24 cellular contexts compared by ENCODE assay signal in the genomic region with DNA sequence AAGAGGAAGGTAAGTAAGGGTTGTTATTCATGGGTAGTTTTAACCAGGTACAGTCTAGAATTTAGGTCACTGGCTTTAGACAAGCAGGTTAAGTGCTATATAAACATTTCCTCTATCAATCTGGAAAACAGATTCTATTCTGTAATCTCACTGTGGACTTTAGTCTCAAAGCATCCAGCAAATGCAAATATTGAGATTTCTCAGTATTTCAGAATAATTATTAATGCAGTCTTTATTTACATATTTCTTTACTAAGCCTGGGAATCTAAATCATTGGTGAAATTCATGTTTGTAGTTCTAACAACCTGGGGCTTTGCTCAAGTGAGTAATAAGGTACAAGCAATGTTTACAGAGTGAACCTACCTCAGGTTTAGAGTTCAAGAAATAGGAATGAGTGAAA.
A peak's percentile ranks its signal among the peaks of the same experiment; 100 is the strongest.
DNase-seq lines count a peak whose midpoint lies in the region; ATAC-seq, FAIRE-seq and TF ChIP-seq lines count a peak whose summit lies in the region.
"Had no signal": no experiment of that assay in that cellular context is flagged by ENCODE, and none has a peak within 500 bp of the region (broad histone marks: within the 10 kb centered on the region; RNA-seq: fewer than 3 reads in every experiment).

No MANE protein-coding gene starts in this region.

- H3K9me3 ChIP-seq in PC-3 (ENCODE audit: low read length) = no peaks in the 10 kb centered on the region
- no peaks in the 10 kb centered on the region for H3K9me3 ChIP-seq in HepG2 (ENCODE audit: low read length)
- H3K9me3 ChIP-seq: BE2C had no signal

- POLR2A ChIA-PET in PC-3 (lab: Charles Lee; ENCODE audit: unreplicated experiment) (no interaction called here), HepG2 (lab: Yijun Ruan, JAX) (no interaction called here)

- no peak for FAIRE-seq in HepG2 (lab: Jason Lieb, UNC)

- peaks cover 5% of the 10 kb centered on the region for H3F3A ChIP-seq in PC-3 (ENCODE audit: low read length, unreplicated experiment)

- H3K79me2 ChIP-seq in PC-3 (ENCODE audit: low read length) = no peaks in the 10 kb centered on the region
- no peaks in the 10 kb centered on the region for H3K79me2 ChIP-seq in HepG2 (ENCODE audit: insufficient read depth, low read length)

- H3K4me2 ChIP-seq in PC-3 (ENCODE audit: low read length) (peak overlapping the region; percentile 69), HepG2 (ENCODE audit: low read depth, low read length) (no peak overlapping the region)

- DNase-seq in DMS53 (lab: John Stamatoyannopoulos, UW) (peak; percentile 69), PC-3 (peak; percentile 62), HepG2 (ENCODE audit: low spot score) (peak; percentile 67), NCI-H2029 treated with DMSO at 0.1 percent for 48 hours (lab: John Stamatoyannopoulos, UW) (no peak), AML-193 (lab: John Stamatoyannopoulos, UW) (no peak)
- DNase-seq: BE2C, DMS 273 treated with DMSO at 0.1 percent for 48 hours, EL, GF-D8, KBM-7, MM.1S, NCI-H1048, NCI-H1417 treated with DMSO at 0.1 percent for 48 hours, NCI-H187, NCI-H226, NCI-H510A treated with DMSO at 0.1 percent for 48 hours, SHP77 treated with DMSO at 0.1 percent for 48 hours, SW 1271, T-helper 17 cell had no signal

- TF ChIP-seq RAD21 in HepG2 (CRISPR knock-in tag; IDR thresholded peaks at IDR 0.05) = no peak

- intact Hi-C loops in PC-3 (cut with micrococcal nuclease) (loop anchor here (5.0 kb wide), 1 partner anchor 56 kb away; no protein-coding TSS in a partner anchor), HepG2 (cut with micrococcal nuclease; ENCODE audit: unreplicated experiment) (loop anchor here (5.0 to 10.0 kb wide), 2 partner anchors 61 to 831 kb away; a partner anchor contains a TSS)

- H2AFZ ChIP-seq in PC-3 (ENCODE audit: low read length) (no peak overlapping the region), HepG2 (ENCODE audit: low read length) (no peak overlapping the region)

- CTCF ChIA-PET in PC-3 (lab: Charles Lee) (no interaction called here), HepG2 (lab: Yijun Ruan, JAX; ENCODE audit: low intra/inter-chr PET ratio, low total read pairs) (no interaction called here)

- no peaks in the 10 kb centered on the region for H3K9me2 ChIP-seq in PC-3 (replicated peaks; ENCODE audit: low read length)

- H3K4me3 ChIP-seq in PC-3 (ENCODE audit: low read length) (peak overlapping the region; percentile 13; the same call in 1 of the 2 replicates), HepG2 (replicated peaks in 1 of 3; ENCODE audit: insufficient read depth in 1 of 3, low read depth in 2 of 3, low read length in 3 of 3) (no peak overlapping the region)
- H3K4me3 ChIP-seq: SK-N-MC had no signal

- TF ChIP-seq POLR2A in HepG2 (IDR thresholded peaks at IDR 0.05; ENCODE audit: insufficient read depth in 1 of 2, low read depth in 2 of 2, low read length in 2 of 2) = no peak

- no peaks in the 10 kb centered on the region for H4K20me1 ChIP-seq in PC-3 (ENCODE audit: low read length)
- no peaks in the 10 kb centered on the region for H4K20me1 ChIP-seq in HepG2 (ENCODE audit: insufficient read depth, low read length)

- H3K4me1 ChIP-seq in PC-3 (ENCODE audit: insufficient read depth, low read length) (peaks cover 26% of the 10 kb centered on the region), HepG2 (ENCODE audit: insufficient read depth, low read length) (peaks cover 20% of the 10 kb centered on the region)
- H3K4me1 ChIP-seq: BE2C had no signal

- TF ChIP-seq CTCF in 22Rv1 (IDR thresholded peaks at IDR 0.05) (no peak), PC-3 (conservative IDR thresholded peaks at IDR 0.05; ENCODE audit: low read depth, low read length) (no peak), HepG2 (CRISPR knock-in tag; IDR thresholded peaks at IDR 0.05) (no peak)

- in situ Hi-C loops in HepG2 (cut with HindIII; ENCODE audit: extremely low pct_ligation_motif_present, low pct_unique_long_range_greater_than_20kb) = no loop called here

- ATAC-seq in PC-3 = peak; percentile 70
- peak; percentile 71 for ATAC-seq in HepG2
- no peak for ATAC-seq in GM18517 (IDR thresholded peaks at IDR 0.05; ENCODE audit: unreplicated experiment)
- ATAC-seq in HG03521 (IDR thresholded peaks at IDR 0.05; ENCODE audit: unreplicated experiment) = no peak
- ATAC-seq: T-helper 17 cell had no signal

- H3K27ac ChIP-seq in 22Rv1 (peak overlapping the region; percentile 39), PC-3 (ENCODE audit: low read length) (peak overlapping the region; percentile 92), HepG2 (ENCODE audit: extremely low read length, insufficient read depth, low read length) (peak overlapping the region; percentile 39)
- H3K27ac ChIP-seq: RWPE1, SK-N-MC had no signal

- BruUV-seq in PC-3 (replicated peaks; lab: Mats Ljungman, UMichigan) (no TSS peak), HepG2 (replicated peaks; lab: Mats Ljungman, UMichigan) (no TSS peak)

- no peaks in the 10 kb centered on the region for H3K36me3 ChIP-seq in PC-3 (ENCODE audit: low read depth, low read length)
- H3K36me3 ChIP-seq in HepG2 (replicated peaks in 1 of 2; ENCODE audit: control insufficient read depth in 1 of 2, insufficient read depth in 2 of 2, low read length in 2 of 2) = no peaks in the 10 kb centered on the region
- H3K36me3 ChIP-seq: BE2C had no signal

- TF ChIP-seq EP300 in HepG2 (IDR thresholded peaks at IDR 0.05; ENCODE audit: low read depth in 2 of 2, low read length in 2 of 2) (no peak), HepG2 (CRISPR knock-in tag; IDR thresholded peaks at IDR 0.05; ENCODE audit: borderline replicate concordance) (no peak)

- peak overlapping the region; percentile 63 for H3K9ac ChIP-seq in PC-3 (ENCODE audit: low read length)
- H3K9ac ChIP-seq in HepG2 (ENCODE audit: insufficient read depth, low read depth, low read length) = no peak overlapping the region

- H3K27me3 ChIP-seq in PC-3 (ENCODE audit: low read length) (no peaks in the 10 kb centered on the region), HepG2 (ENCODE audit: control insufficient read depth in 1 of 2, insufficient read depth in 2 of 2, low read length in 2 of 2) (no peaks in the 10 kb centered on the region)
- H3K27me3 ChIP-seq: BE2C had no signal

TF ChIP-seq in HepG2, 621 proteins besides CTCF, POLR2A, EP300 and RAD21 (continues in another document):
- TF ChIP-seq, protein P1, sequence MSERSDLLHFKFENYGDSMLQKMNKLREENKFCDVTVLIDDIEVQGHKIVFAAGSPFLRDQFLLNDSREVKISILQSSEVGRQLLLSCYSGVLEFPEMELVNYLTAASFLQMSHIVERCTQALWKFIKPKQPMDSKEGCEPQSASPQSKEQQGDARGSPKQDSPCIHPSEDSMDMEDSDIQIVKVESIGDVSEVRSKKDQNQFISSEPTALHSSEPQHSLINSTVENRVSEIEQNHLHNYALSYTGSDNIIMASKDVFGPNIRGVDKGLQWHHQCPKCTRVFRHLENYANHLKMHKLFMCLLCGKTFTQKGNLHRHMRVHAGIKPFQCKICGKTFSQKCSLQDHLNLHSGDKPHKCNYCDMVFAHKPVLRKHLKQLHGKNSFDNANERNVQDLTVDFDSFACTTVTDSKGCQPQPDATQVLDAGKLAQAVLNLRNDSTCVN (CRISPR knock-in tag; IDR thresholded peaks at IDR 0.05; ENCODE audit: borderline replicate concordance) = no peak
- no peak for TF ChIP-seq EHMT2 (IDR thresholded peaks at IDR 0.05; ENCODE audit: borderline replicate concordance, low read depth, low read length)
- TF ChIP-seq, protein P2, sequence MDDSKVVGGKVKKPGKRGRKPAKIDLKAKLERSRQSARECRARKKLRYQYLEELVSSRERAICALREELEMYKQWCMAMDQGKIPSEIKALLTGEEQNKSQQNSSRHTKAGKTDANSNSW (CRISPR knock-in tag; IDR thresholded peaks at IDR 0.05; ENCODE audit: borderline replicate concordance) = no peak
- no peak for TF ChIP-seq ZNF335 (CRISPR knock-in tag; IDR thresholded peaks at IDR 0.05)
- TF ChIP-seq MTF1 (CRISPR knock-in tag; IDR thresholded peaks at IDR 0.05) = no peak
- TF ChIP-seq, protein P3, sequence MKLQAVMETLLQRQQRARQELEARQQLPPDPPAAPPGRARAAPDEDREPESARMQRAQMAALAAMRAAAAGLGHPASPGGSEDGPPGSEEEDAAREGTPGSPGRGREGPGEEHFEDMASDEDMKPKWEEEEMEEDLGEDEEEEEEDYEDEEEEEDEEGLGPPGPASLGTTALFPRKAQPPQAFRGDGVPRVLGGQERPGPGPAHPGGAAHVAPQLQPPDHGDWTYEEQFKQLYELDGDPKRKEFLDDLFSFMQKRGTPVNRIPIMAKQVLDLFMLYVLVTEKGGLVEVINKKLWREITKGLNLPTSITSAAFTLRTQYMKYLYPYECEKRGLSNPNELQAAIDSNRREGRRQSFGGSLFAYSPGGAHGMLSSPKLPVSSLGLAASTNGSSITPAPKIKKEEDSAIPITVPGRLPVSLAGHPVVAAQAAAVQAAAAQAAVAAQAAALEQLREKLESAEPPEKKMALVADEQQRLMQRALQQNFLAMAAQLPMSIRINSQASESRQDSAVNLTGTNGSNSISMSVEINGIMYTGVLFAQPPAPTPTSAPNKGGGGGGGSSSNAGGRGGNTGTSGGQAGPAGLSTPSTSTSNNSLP (IDR thresholded peaks at IDR 0.05; ENCODE audit: low read depth, low read length) = peak; percentile 65
- no peak for TF ChIP-seq POLR2AphosphoS5 (IDR thresholded peaks at IDR 0.05; ENCODE audit: low read depth, low read length)
- TF ChIP-seq NR2F1 (CRISPR knock-in tag; IDR thresholded peaks at IDR 0.05) = no peak
- TF ChIP-seq, protein P4, sequence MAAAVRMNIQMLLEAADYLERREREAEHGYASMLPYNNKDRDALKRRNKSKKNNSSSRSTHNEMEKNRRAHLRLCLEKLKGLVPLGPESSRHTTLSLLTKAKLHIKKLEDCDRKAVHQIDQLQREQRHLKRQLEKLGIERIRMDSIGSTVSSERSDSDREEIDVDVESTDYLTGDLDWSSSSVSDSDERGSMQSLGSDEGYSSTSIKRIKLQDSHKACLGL (CRISPR knock-in tag; IDR thresholded peaks at IDR 0.05) = no peak
- peak; percentile 23; the same call in 1 of the 2 replicates for TF ChIP-seq HNF4A (CRISPR knock-in tag; IDR thresholded peaks at IDR 0.05)
- TF ChIP-seq, protein P5, sequence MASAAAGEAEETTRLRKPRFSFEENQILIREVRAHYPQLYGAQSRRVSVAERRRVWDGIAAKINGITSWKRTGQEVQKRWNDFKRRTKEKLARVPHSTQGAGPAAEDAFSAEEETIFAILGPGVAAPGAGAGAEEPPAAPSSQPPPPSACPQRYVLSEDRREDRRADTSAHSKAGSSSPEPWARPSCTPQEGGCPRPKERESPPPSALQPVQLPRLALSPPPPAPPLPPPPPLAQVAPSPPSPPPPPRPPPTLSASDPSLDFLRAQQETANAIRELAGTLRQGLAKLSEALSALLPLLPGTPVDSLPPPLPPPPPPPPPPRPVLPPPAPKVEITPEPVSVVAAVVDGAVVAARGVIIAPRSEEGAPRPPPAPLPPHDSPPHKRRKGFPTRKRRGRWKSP (CRISPR knock-in tag; IDR thresholded peaks at IDR 0.05) = no peak
- TF ChIP-seq FOXA1 (IDR thresholded peaks at IDR 0.05) = no peak
- peak; percentile 3; the same call in 1 of the 2 replicates for TF ChIP-seq FOXA1 (CRISPR knock-in tag; IDR thresholded peaks at IDR 0.05)
- TF ChIP-seq NCOR1 (IDR thresholded peaks at IDR 0.05; ENCODE audit: borderline replicate concordance, low read length) = peak; percentile 21; the same call in 1 of the 2 replicates

Comparison
In these comparisons a context has a peak if more than half of its experiments do, and no peak if none do; other contexts are left out.
1. H3K27ac ChIP-seq: peak in every context shown above with its lines; median percentile 92 in PC-3; 39 in 22Rv1; 39 in HepG2.
2. DNase-seq: peak in DMS53 (single experiment), PC-3 (single experiment) and HepG2 (single experiment); none in NCI-H2029 treated with DMSO at 0.1 percent for 48 hours (single experiment) and AML-193 (0 of 2).
3. ATAC-seq: peak in PC-3 (single experiment) and HepG2 (single experiment); none in GM18517 (single experiment) and HG03521 (single experiment).